In genomic region chr7:129433823-129434171, GRCh38 we compare ENCODE assay signal across 8 cellular contexts. TPM values are rescaled to one million over a fixed set of nuclear protein-coding genes. Genes with fewer than 3 reads are reported as not detected.
DNase-seq lines count a peak whose midpoint lies in the region; ATAC-seq, FAIRE-seq and TF ChIP-seq lines count a peak whose summit lies in the region.

No MANE protein-coding gene starts in this region.

- peak overlapping the region; percentile 90 for H3K4me3 Mint-ChIP-seq in astrocyte (ENCODE audit: unreplicated experiment)

- H3K27me3 Mint-ChIP-seq in astrocyte (ENCODE audit: low read depth, unreplicated experiment) = peaks cover 29% of the 10 kb centered on the region

- peak; percentile 70 for ATAC-seq in GM21528 (IDR thresholded peaks at IDR 0.05; ENCODE audit: low FRiP score, unreplicated experiment)

- peak overlapping the region; percentile 96 for H2AFZ ChIP-seq in astrocyte (ENCODE audit: low read depth, low read length)

- H3K4me1 Mint-ChIP-seq in astrocyte (ENCODE audit: low read depth, unreplicated experiment) = peaks cover under 1% of the 10 kb centered on the region

- H3K27ac ChIP-seq in HUES6 (ENCODE audit: low read depth, low read length) (0 out of 2 replicates have a peak overlapping the region, but pooled peaks have one; percentile 44), astrocyte (ENCODE audit: low read depth, low read length) (no peak overlapping the region), temporal lobe (ENCODE audit: low read depth, low read length) (peak overlapping the region; percentile 17)

- H3K4me2 ChIP-seq in astrocyte (ENCODE audit: low read length) = peak overlapping the region; percentile 94

- H3K36me3 Mint-ChIP-seq in astrocyte (ENCODE audit: low read depth, unreplicated experiment) = peaks cover 3% of the 10 kb centered on the region

- no peak for FAIRE-seq in astrocyte (lab: Jason Lieb, UNC)

- no peaks in the 10 kb centered on the region for H3K79me2 ChIP-seq in astrocyte (ENCODE audit: insufficient read depth, low read length)

- no peaks in the 10 kb centered on the region for H4K20me1 ChIP-seq in astrocyte (ENCODE audit: insufficient read depth, low read length)

- H3K9me3 ChIP-seq in HUES6 (ENCODE audit: control insufficient read depth, insufficient read depth, low read depth, low read length) (no peaks in the 10 kb centered on the region), astrocyte (ENCODE audit: insufficient read depth, low read depth, low read length) (no peaks in the 10 kb centered on the region)

- peak; percentile 9 for TF ChIP-seq CTCF in astrocyte (IDR thresholded peaks at IDR 0.05; ENCODE audit: insufficient read depth, low read depth, low read length)
- TF ChIP-seq CTCF in kidney epithelial cell (IDR thresholded peaks at IDR 0.05; ENCODE audit: insufficient read depth, low read length, poor library complexity, severe bottlenecking) = peak; percentile 30

- no peaks in the 10 kb centered on the region for H3K9me3 Mint-ChIP-seq in astrocyte (ENCODE audit: unreplicated experiment)

- H3K9ac ChIP-seq in HUES6 (ENCODE audit: low read length) (peak overlapping the region; percentile 62), astrocyte (ENCODE audit: low read length) (peak overlapping the region; percentile 85)

- H3K4me1 ChIP-seq in HUES6 (ENCODE audit: control insufficient read depth, insufficient read depth, low read length) = peaks cover 18% of the 10 kb centered on the region
- H3K4me1 ChIP-seq in astrocyte (ENCODE audit: insufficient read depth, low read length) = peaks cover 17% of the 10 kb centered on the region

- H3K27ac Mint-ChIP-seq in astrocyte (ENCODE audit: unreplicated experiment) = no peak overlapping the region

- DNase-seq in GM04503 (ENCODE audit: low read depth) (peak; percentile 28), astrocyte (ENCODE audit: low read depth) (no peak), kidney epithelial cell (ENCODE audit: low read depth) (no peak), GM03348 (ENCODE audit: low spot score) (no peak), GOT3 (lab: John Stamatoyannopoulos, UW) (no peak)

- peaks cover 23% of the 10 kb centered on the region for H3K27me3 ChIP-seq in HUES6 (ENCODE audit: control insufficient read depth, insufficient read depth, low read length)
- peaks cover 12% of the 10 kb centered on the region for H3K27me3 ChIP-seq in astrocyte (ENCODE audit: insufficient read depth, low read length)
- H3K27me3 ChIP-seq in kidney epithelial cell (ENCODE audit: control insufficient read depth, insufficient read depth, low read length) = no peaks in the 10 kb centered on the region

- H3K36me3 ChIP-seq in HUES6 (ENCODE audit: control insufficient read depth, insufficient read depth, low read length) (no peaks in the 10 kb centered on the region), astrocyte (ENCODE audit: insufficient read depth, low read length) (no peaks in the 10 kb centered on the region), kidney epithelial cell (ENCODE audit: control insufficient read depth, insufficient read depth, low read length) (no peaks in the 10 kb centered on the region)

- H3K4me3 ChIP-seq in HUES6 (ENCODE audit: low read depth, low read length) = peak overlapping the region; percentile 71
- H3K4me3 ChIP-seq in astrocyte (ENCODE audit: insufficient read depth, low read depth, low read length) = peak overlapping the region; percentile 83
- H3K4me3 ChIP-seq in kidney epithelial cell (ENCODE audit: low read depth, low read length) = peak overlapping the region; percentile 63

RNA-seq across cellular contexts. Expression of gene STRIP2, which starts 0.4 kb away (rescaled TPM):
- total RNA-seq in astrocyte (0.94 and 1.3 TPM in 2 replicates), kidney epithelial cell (2.3 and 3.5 TPM in 2 replicates), temporal lobe (9.6 TPM)
